ENCODE assay signal across 8 cellular contexts in genomic region chr10:11035318-11035920, GRCh38. TPM values are rescaled to one million over a fixed set of nuclear protein-coding genes. Genes with fewer than 3 reads are reported as not detected.
A peak's percentile ranks its signal among the peaks of the same experiment; 100 is the strongest.
DNase-seq lines count a peak whose midpoint lies in the region; ATAC-seq and TF ChIP-seq lines count a peak whose summit lies in the region.

No MANE protein-coding gene starts in this region.

- POLR2A ChIA-PET in WTC11 (lab: Charles Lee) (interaction anchor here (1.0 kb wide), 1 partner anchor 18 kb away, joined by 4 read pairs; the partner anchor contains the start of gene CELF2), T-cell (lab: Charles Lee) (interaction anchor here in 1 of 2 donors (0.6 kb wide), 2 partner anchors 155 to 302 kb away, joined by 5 to 6 read pairs; no protein-coding TSS in a partner anchor)

- no peaks in the 10 kb centered on the region for H3K36me3 ChIP-seq in H7 (replicated peaks; ENCODE audit: control insufficient read depth, insufficient read depth, low read length)
- no peaks in the 10 kb centered on the region for H3K36me3 ChIP-seq in cardiac muscle cell
- no peaks in the 10 kb centered on the region for H3K36me3 ChIP-seq in psoas muscle (ENCODE audit: insufficient read depth in 1 of 2, low read depth in 1 of 2)

- DNase-seq in H7 (peak; percentile 30), WTC11 (ENCODE audit: low spot score) (no peak), cardiac muscle cell (ENCODE audit: low read depth in 1 of 2, low spot score in 1 of 2) (peak in 1 of 2 donors; percentile 78), psoas muscle (peak; percentile 54 to 66), RPMI8226 (no peak), T-cell (no peak), T-helper 2 cell (no peak)
- DNase-seq in activated T-cell treated with anti-CD3 and anti-CD28 coated beads, Interleukin-2, amount 50 U/mL, for 24 hours = no peak

- H3K4me1 ChIP-seq in cardiac muscle cell (ENCODE audit: low read depth) (peaks cover 26% of the 10 kb centered on the region), psoas muscle (peaks cover 30% of the 10 kb centered on the region)

- TF ChIP-seq CTCF in WTC11 (IDR thresholded peaks at IDR 0.05) (no peak), cardiac muscle cell (IDR thresholded peaks at IDR 0.05; ENCODE audit: low read depth, low read length) (no peak), psoas muscle (IDR thresholded peaks at IDR 0.05) (no peak)

- H3K4me3 ChIP-seq in H7 (ENCODE audit: insufficient read depth, low read depth, low read length) (no peak overlapping the region), cardiac muscle cell (no peak overlapping the region), psoas muscle (no peak overlapping the region)

- H3K9me3 ChIP-seq in cardiac muscle cell (ENCODE audit: low read depth) = no peaks in the 10 kb centered on the region
- no peaks in the 10 kb centered on the region for H3K9me3 ChIP-seq in psoas muscle

- H3K4me3 Mint-ChIP-seq in WTC11 (peak overlapping the region; percentile 5; the same call in 1 of the 2 replicates), T-cell (no peak overlapping the region)
- no peak overlapping the region for H3K4me3 Mint-ChIP-seq in activated T-cell treated with anti-CD3 and anti-CD28 coated beads, Interleukin-2, amount 50 U/mL, for 24 hours

- WGBS in psoas muscle, 3 donors = 15 to 30% (median 24%) methylated on average over 4 of the region's 4 CpGs

- H3K27me3 ChIP-seq in H7 (ENCODE audit: control insufficient read depth, insufficient read depth, low read length) (no peaks in the 10 kb centered on the region), cardiac muscle cell (no peaks in the 10 kb centered on the region), psoas muscle (ENCODE audit: insufficient read depth in 3 of 3, low read length in 2 of 3) (no peaks in the 10 kb centered on the region)

- intact Hi-C loops in psoas muscle (cut with DNase I) = no loop called here

- peaks cover 59% of the 10 kb centered on the region for H3K4me1 Mint-ChIP-seq in WTC11
- peaks cover 0 to 3% (median 3%) of the 10 kb centered on the region in 3 donors for H3K4me1 Mint-ChIP-seq in T-cell
- H3K4me1 Mint-ChIP-seq in activated T-cell treated with anti-CD3 and anti-CD28 coated beads, Interleukin-2, amount 50 U/mL, for 24 hours (ENCODE audit: low read depth) = peaks cover 4% of the 10 kb centered on the region

- H3K9me3 Mint-ChIP-seq in WTC11 (no peaks in the 10 kb centered on the region), T-cell (no peaks in the 10 kb centered on the region)
- no peaks in the 10 kb centered on the region for H3K9me3 Mint-ChIP-seq in activated T-cell treated with anti-CD3 and anti-CD28 coated beads, Interleukin-2, amount 50 U/mL, for 24 hours

- H3K27ac ChIP-seq in cardiac muscle cell (peak overlapping the region; percentile 47), psoas muscle (peak overlapping the region; percentile 28)

- peak overlapping the region; percentile 43 for H3K27ac Mint-ChIP-seq in WTC11
- no peak overlapping the region for H3K27ac Mint-ChIP-seq in T-cell
- H3K27ac Mint-ChIP-seq in activated T-cell treated with anti-CD3 and anti-CD28 coated beads, Interleukin-2, amount 50 U/mL, for 24 hours = no peak overlapping the region

- H3K27me3 Mint-ChIP-seq in WTC11 (ENCODE audit: low read depth) (no peaks in the 10 kb centered on the region), T-cell (peaks cover 22% of the 10 kb centered on the region in 2 donors)
- peaks cover 22% of the 10 kb centered on the region for H3K27me3 Mint-ChIP-seq in activated T-cell treated with anti-CD3 and anti-CD28 coated beads, Interleukin-2, amount 50 U/mL, for 24 hours

- H3K36me3 Mint-ChIP-seq in WTC11 (no peaks in the 10 kb centered on the region), T-cell (no peaks in the 10 kb centered on the region)
- no peaks in the 10 kb centered on the region for H3K36me3 Mint-ChIP-seq in activated T-cell treated with anti-CD3 and anti-CD28 coated beads, Interleukin-2, amount 50 U/mL, for 24 hours (ENCODE audit: low read depth)

- ATAC-seq in WTC11 (peak; percentile 80), psoas muscle (peak; percentile 89 to 93 (median 90)), T-cell (replicated peaks in 1 of 4) (no peak)

- CTCF ChIA-PET in WTC11 (lab: Charles Lee) (interaction anchor here (0.7 to 2.7 kb wide), 15 partner anchors 9 to 1693 kb away, joined by 3 to 13 read pairs (median 4); partner anchors contain the start of gene CELF2), T-cell (lab: Charles Lee) (interaction anchor here in 1 of 2 donors (0.6 to 1.0 kb wide), 2 partner anchors 99 to 946 kb away, joined by 3 to 4 read pairs; no protein-coding TSS in a partner anchor)

TF ChIP-seq in WTC11, 78 proteins besides CTCF, POLR2A, EP300 and RAD21:
- TF ChIP-seq ZNF423 (CRISPR knock-in tag; IDR thresholded peaks at IDR 0.05) (peak; percentile 73), JUN (CRISPR knock-in tag; IDR thresholded peaks at IDR 0.05) (no peak), SMAD3 (CRISPR knock-in tag; IDR thresholded peaks at IDR 0.05; ENCODE audit: borderline replicate concordance) (no peak), ZSCAN18 (CRISPR knock-in tag; IDR thresholded peaks at IDR 0.05) (no peak), NR1H2 (CRISPR knock-in tag; IDR thresholded peaks at IDR 0.05) (no peak)

RNA-seq across cellular contexts. Expression of gene CELF2, which starts 17.7 kb away (rescaled TPM):
- total RNA-seq in H7 (2014; rRNA removed; shearing (Covaris generic)) = 6.4 and 8.5 TPM in 2 replicates
- total RNA-seq in WTC11 (2021) (16.8 to 24.6 TPM (median 17.8 TPM) in 3 replicates), cardiac muscle cell (51.3 and 82.7 TPM in 2 replicates), psoas muscle (10 to 100 TPM; 29.0 to 47.8 (median 35.9) TPM), T-cell (100 to 1,000 TPM; 149 to 225 (median 166) TPM)
- polyA plus RNA-seq in cardiac muscle cell (66.9 and 115 TPM in 2 replicates), psoas muscle (10 to 100 TPM in 2 of 3 donors, 1 to 10 TPM in 1; 9.8 to 13.2 (median 10.4) TPM)

Comparison
In these comparisons a context has a peak if more than half of its experiments do, and no peak if none do; other contexts are left out.
1. DNase-seq: peak in H7 (single experiment) and psoas muscle (2 of 2); none in WTC11 (single experiment), RPMI8226 (single experiment), T-cell (0 of 34), activated T-cell treated with anti-CD3 and anti-CD28 coated beads, Interleukin-2, amount 50 U/mL, for 24 hours (single experiment) and T-helper 2 cell (0 of 5).
2. ATAC-seq: peak in WTC11 (single experiment) and psoas muscle (4 of 4); none in T-cell (0 of 4).